11 cellular contexts compared by ENCODE assay signal in genomic region chr10:91206427-91206826, GRCh38. TPM values are rescaled to one million over a fixed set of nuclear protein-coding genes. Genes with fewer than 3 reads are reported as not detected.
A peak's percentile ranks its signal among the peaks of the same experiment; 100 is the strongest.
DNase-seq lines count a peak whose midpoint lies in the region; ATAC-seq lines count a peak whose summit lies in the region.
"Had no signal": no experiment of that assay in that cellular context is flagged by ENCODE, and none has a peak within 500 bp of the region (broad histone marks: within the 10 kb centered on the region; RNA-seq: fewer than 3 reads in every experiment).

No MANE protein-coding gene starts in this region.

- no peak overlapping the region for H3K4me3 Mint-ChIP-seq in activated CD4-positive, alpha-beta memory T cell treated with anti-CD3 and anti-CD28 coated beads, Interleukin-2, amount 10 ng/mL, durations not matched to agents 7 days and 5 days

- CTCF ChIA-PET in activated CD4-positive, alpha-beta memory T cell treated with anti-CD3 and anti-CD28 coated beads, Interleukin-2, amount 10 ng/mL, durations not matched to agents 7 days and 5 days (lab: Charles Lee), result interaction anchor here (1.0 kb wide), 1 partner anchor 430 kb away, joined by 3 read pairs; no protein-coding TSS in a partner anchor

- peak; percentile 69 for ATAC-seq in Right ventricle myocardium superior (ENCODE audit: poor library complexity)
- ATAC-seq in HG02870 (IDR thresholded peaks at IDR 0.05; ENCODE audit: unreplicated experiment), result peak; percentile 39
- no peak for ATAC-seq in aorta (ENCODE audit: low FRiP score)

- H3K9me3 Mint-ChIP-seq in activated CD4-positive, alpha-beta memory T cell treated with anti-CD3 and anti-CD28 coated beads, Interleukin-2, amount 10 ng/mL, durations not matched to agents 7 days and 5 days, result no peaks in the 10 kb centered on the region

- no peaks in the 10 kb centered on the region for H3K27me3 Mint-ChIP-seq in activated CD4-positive, alpha-beta memory T cell treated with anti-CD3 and anti-CD28 coated beads, Interleukin-2, amount 10 ng/mL, durations not matched to agents 7 days and 5 days

- POLR2A ChIA-PET in activated CD4-positive, alpha-beta memory T cell treated with anti-CD3 and anti-CD28 coated beads, Interleukin-2, amount 10 ng/mL, durations not matched to agents 7 days and 5 days (lab: Charles Lee), result interaction anchor here (0.8 kb wide), 1 partner anchor 14 kb away, joined by 3 read pairs; the partner anchor contains the start of gene PCGF5

- peak overlapping the region in 1 of 2 donors; percentile 6 for H3K27ac ChIP-seq in aorta (ENCODE audit: low read depth in 1 of 2, low read length in 2 of 2)
- H3K27ac ChIP-seq: gastrocnemius medialis had no signal

- H3K27ac Mint-ChIP-seq in activated CD4-positive, alpha-beta memory T cell treated with anti-CD3 and anti-CD28 coated beads, Interleukin-2, amount 10 ng/mL, durations not matched to agents 7 days and 5 days, result peak overlapping the region; percentile 55

- no peaks in the 10 kb centered on the region for H3K36me3 Mint-ChIP-seq in activated CD4-positive, alpha-beta memory T cell treated with anti-CD3 and anti-CD28 coated beads, Interleukin-2, amount 10 ng/mL, durations not matched to agents 7 days and 5 days (ENCODE audit: low read depth)

- H3K36me3 ChIP-seq in aorta (ENCODE audit: control insufficient read depth in 1 of 2, insufficient read depth in 2 of 2, low read length in 1 of 2), result no peaks in the 10 kb centered on the region
- H3K36me3 ChIP-seq: gastrocnemius medialis had no signal

- no peak overlapping the region for H3K4me3 ChIP-seq in aorta (ENCODE audit: low read length in 2 of 2)
- H3K4me3 ChIP-seq: gastrocnemius medialis had no signal

- DNase-seq in Right ventricle myocardium superior (no peak), cardiac septum (ENCODE audit: low spot score) (no peak), aorta (no peak), HUDEP-2 (lab: John Stamatoyannopoulos, UW; ENCODE audit: unreplicated experiment in 76 of 76) (no peak), 8988T (no peak)
- no peak for DNase-seq in activated CD4-positive, alpha-beta memory T cell treated with anti-CD3 and anti-CD28 coated beads, Interleukin-2, amount 10 ng/mL, durations not matched to agents 7 days and 5 days
- DNase-seq in stimulated activated CD4-positive, alpha-beta T cell treated with anti-CD3 and anti-CD28 coated beads, Interleukin-4, amount 100 ng/mL, for 1 hour, result no peak
- DNase-seq: activated CD4-positive, alpha-beta T cell treated with anti-CD3 and anti-CD28 coated beads, Interleukin-2, amount 50 U/mL, for 4 hours; gastrocnemius medialis; stimulated activated CD4-positive, alpha-beta T cell treated with anti-CD3 and anti-CD28 coated beads, Interleukin-4, amount 100 ng/mL, for 4 hours had no signal

- H3K4me1 ChIP-seq in aorta (ENCODE audit: control insufficient read depth in 1 of 2, insufficient read depth in 2 of 2, low read length in 2 of 2), result peaks cover 3 to 12% of the 10 kb centered on the region in 2 donors

- H3K27me3 ChIP-seq in aorta (ENCODE audit: control insufficient read depth in 1 of 2, insufficient read depth in 2 of 2, low read length in 1 of 2), result no peaks in the 10 kb centered on the region
- H3K27me3 ChIP-seq: gastrocnemius medialis had no signal

- peaks cover 65% of the 10 kb centered on the region for H3K4me1 Mint-ChIP-seq in activated CD4-positive, alpha-beta memory T cell treated with anti-CD3 and anti-CD28 coated beads, Interleukin-2, amount 10 ng/mL, durations not matched to agents 7 days and 5 days

- intact Hi-C loops in Right ventricle myocardium superior (cut with DNase I) (no loop called here), cardiac septum (cut with DNase I) (no loop called here), aorta (cut with DNase I) (no loop called here)

- WGBS in aorta, 2 donors, result 0 to 3% methylated on average over 1 of the region's 1 CpG

- H3K9me3 ChIP-seq in aorta (ENCODE audit: control insufficient read depth, low read length), result no peaks in the 10 kb centered on the region
- H3K9me3 ChIP-seq: gastrocnemius medialis had no signal

RNA-seq across cellular contexts. Expression of gene PCGF5, which starts 14.0 kb away (rescaled TPM):
- total RNA-seq in Right ventricle myocardium superior (56.0 TPM), cardiac septum (135 TPM), aorta (100 to 1,000 TPM in 1 of 2 donors, 10 to 100 TPM in 1; 77.7 to 145 TPM)
- total RNA-seq in activated CD4-positive, alpha-beta memory T cell treated with anti-CD3 and anti-CD28 coated beads, Interleukin-2, amount 10 ng/mL, durations not matched to agents 7 days and 5 days, result 10 to 100 TPM; 44.7 to 45.9 TPM
- 100 to 1,000 TPM in 1 of 2 donors, 10 to 100 TPM in 1; 47.1 to 115 TPM for polyA plus RNA-seq in aorta
